ENCODE assay signal across 12 cellular contexts in genomic region chr9:70081120-70081495, GRCh38. TPM values are rescaled to one million over a fixed set of nuclear protein-coding genes. Genes with fewer than 3 reads are reported as not detected.
DNase-seq lines count a peak whose midpoint lies in the region; ATAC-seq and TF ChIP-seq lines count a peak whose summit lies in the region.
"Had no signal": no experiment of that assay in that cellular context is flagged by ENCODE, and none has a peak within 500 bp of the region (broad histone marks: within the 10 kb centered on the region; RNA-seq: fewer than 3 reads in every experiment).

No MANE protein-coding gene starts in this region.

- TF ChIP-seq CTCF in BJ (IDR thresholded peaks at IDR 0.05; ENCODE audit: insufficient read depth, low read depth, low read length) (no peak), epithelial cell of esophagus (IDR thresholded peaks at IDR 0.05; ENCODE audit: insufficient read depth, low read depth, low read length, missing control alignments) (no peak), osteocyte (IDR thresholded peaks at IDR 0.05) (no peak), BE2C (IDR thresholded peaks at IDR 0.05; ENCODE audit: low read depth, low read length) (no peak), WTC11 (IDR thresholded peaks at IDR 0.05) (no peak)

- no peaks in the 10 kb centered on the region for H3K9me3 ChIP-seq in BE2C

- H3K27me3 Mint-ChIP-seq in osteocyte (ENCODE audit: unreplicated experiment) (no peaks in the 10 kb centered on the region), WTC11 (ENCODE audit: low read depth) (no peaks in the 10 kb centered on the region)

- ATAC-seq in HG02973 (IDR thresholded peaks at IDR 0.05; ENCODE audit: unreplicated experiment) (no peak), WTC11 (no peak)
- ATAC-seq: stimulated activated effector memory CD8-positive, alpha-beta T cell treated with anti-CD3 and anti-CD28 coated beads, Interleukin-12 subunit alpha, Interleukin-12 subunit beta, amount 100 ng/mL, for 72 hours had no signal

- H3K9me3 Mint-ChIP-seq in osteocyte (ENCODE audit: unreplicated experiment) (no peaks in the 10 kb centered on the region), WTC11 (no peaks in the 10 kb centered on the region)
- H3K9me3 Mint-ChIP-seq: stimulated activated effector memory CD8-positive, alpha-beta T cell treated with anti-CD3 and anti-CD28 coated beads, Interleukin-12 subunit alpha, Interleukin-12 subunit beta, amount 100 ng/mL, for 72 hours had no signal

- H3K4me1 Mint-ChIP-seq in osteocyte (ENCODE audit: unreplicated experiment) (peaks cover 28% of the 10 kb centered on the region), WTC11 (peaks cover 32% of the 10 kb centered on the region)
- H3K4me1 Mint-ChIP-seq: CD4-positive, CD25-positive, alpha-beta regulatory T cell; stimulated activated effector memory CD8-positive, alpha-beta T cell treated with anti-CD3 and anti-CD28 coated beads, Interleukin-12 subunit alpha, Interleukin-12 subunit beta, amount 100 ng/mL, for 72 hours had no signal

- peak overlapping the region; percentile 4 for H3K27ac Mint-ChIP-seq in osteocyte (ENCODE audit: unreplicated experiment)
- H3K27ac Mint-ChIP-seq in WTC11 = no peak overlapping the region; the same call in 1 of the 2 replicates
- H3K27ac Mint-ChIP-seq: CD4-positive, CD25-positive, alpha-beta regulatory T cell; stimulated activated effector memory CD8-positive, alpha-beta T cell treated with anti-CD3 and anti-CD28 coated beads, Interleukin-12 subunit alpha, Interleukin-12 subunit beta, amount 100 ng/mL, for 72 hours had no signal

- H3K36me3 Mint-ChIP-seq in osteocyte (ENCODE audit: unreplicated experiment) (no peaks in the 10 kb centered on the region), WTC11 (no peaks in the 10 kb centered on the region)
- H3K36me3 Mint-ChIP-seq: CD4-positive, CD25-positive, alpha-beta regulatory T cell; stimulated activated effector memory CD8-positive, alpha-beta T cell treated with anti-CD3 and anti-CD28 coated beads, Interleukin-12 subunit alpha, Interleukin-12 subunit beta, amount 100 ng/mL, for 72 hours had no signal

- no peak overlapping the region for H3K4me3 ChIP-seq in BJ (ENCODE audit: low read depth, low read length)
- H3K4me3 ChIP-seq in epithelial cell of esophagus (ENCODE audit: low read length) = no peak overlapping the region
- H3K4me3 ChIP-seq in BE2C (ENCODE audit: low read depth, low read length) = no peak overlapping the region
- H3K4me3 ChIP-seq: hepatocyte had no signal

- POLR2A ChIA-PET in BJ (lab: Charles Lee) (no interaction called here), WTC11 (lab: Charles Lee) (no interaction called here)

- peak; percentile 41 for DNase-seq in BJ (ENCODE audit: low read depth)
- peak; percentile 44 for DNase-seq in MV-4-11 (lab: John Stamatoyannopoulos, UW)
- peak; percentile 28 for DNase-seq in epithelial cell of esophagus (ENCODE audit: low read depth)
- no peak for DNase-seq in osteocyte (ENCODE audit: extremely low spot score, unreplicated experiment)
- DNase-seq in NCI-H1436 treated with DMSO at 0.1 percent for 48 hours (lab: John Stamatoyannopoulos, UW) = no peak
- no peak for DNase-seq in BE2C
- DNase-seq in WTC11 (ENCODE audit: low spot score) = no peak
- DNase-seq: activated CD4-positive, alpha-beta T cell treated with anti-CD3 and anti-CD28 coated beads for 4 hours; CD4-positive, CD25-positive, alpha-beta regulatory T cell had no signal

- H3K4me3 Mint-ChIP-seq in osteocyte (ENCODE audit: unreplicated experiment) = no peak overlapping the region
- no peak overlapping the region for H3K4me3 Mint-ChIP-seq in WTC11
- H3K4me3 Mint-ChIP-seq: stimulated activated effector memory CD8-positive, alpha-beta T cell treated with anti-CD3 and anti-CD28 coated beads, Interleukin-12 subunit alpha, Interleukin-12 subunit beta, amount 100 ng/mL, for 72 hours had no signal

- CTCF ChIA-PET in BJ (lab: Yijun Ruan, JAX) = interaction anchor here (0.8 to 1.4 kb wide), 4 partner anchors 8 to 32 kb away, joined by 3 to 6 read pairs (median 4); no protein-coding TSS in a partner anchor
- CTCF ChIA-PET in WTC11 (lab: Charles Lee) = interaction anchor here (1.6 to 3.7 kb wide), 2 partner anchors 30 to 32 kb away, joined by 6 to 18 read pairs; no protein-coding TSS in a partner anchor

- peaks cover under 1% of the 10 kb centered on the region for H3K4me1 ChIP-seq in BE2C

- no peaks in the 10 kb centered on the region for H3K27me3 ChIP-seq in BJ (ENCODE audit: control insufficient read depth, insufficient read depth, low read length)
- H3K27me3 ChIP-seq in BE2C = no peaks in the 10 kb centered on the region; the same call in 1 of the 2 replicates
- H3K27me3 ChIP-seq: hepatocyte had no signal

- H3K36me3 ChIP-seq in BJ (ENCODE audit: control insufficient read depth, insufficient read depth, low read length) = no peaks in the 10 kb centered on the region
- no peaks in the 10 kb centered on the region for H3K36me3 ChIP-seq in BE2C

TF ChIP-seq in WTC11, 78 proteins besides CTCF, POLR2A, EP300 and RAD21:
- TF ChIP-seq ZNF396 (CRISPR knock-in tag; IDR thresholded peaks at IDR 0.05; ENCODE audit: borderline replicate concordance) = no peak
- no peak for TF ChIP-seq TCF7 (CRISPR knock-in tag; IDR thresholded peaks at IDR 0.05; ENCODE audit: low read depth)
- TF ChIP-seq NR1H2 (CRISPR knock-in tag; IDR thresholded peaks at IDR 0.05) = no peak
- TF ChIP-seq FOXP1 (CRISPR knock-in tag; IDR thresholded peaks at IDR 0.05; ENCODE audit: borderline replicate concordance) = no peak
TF ChIP-seq in WTC11: peak in this region for 0.

RNA-seq across cellular contexts. Expression of gene MAMDC2, which starts 37.5 kb away (rescaled TPM):
- polyA plus RNA-seq in BJ (2011; rRNA removed) = 28.0 and 35.8 TPM in 2 replicates
- polyA minus RNA-seq in BJ (2011; rRNA and poly(A)+ RNA removed) = 13.0 and 19.5 TPM in 2 replicates
- 11.3 and 11.8 TPM in 2 replicates for total RNA-seq in osteocyte
- not detected for polyA plus RNA-seq in BE2C (2012; ENCODE audit: insufficient read depth, insufficient read length, low read depth)
- 6.0 to 6.3 TPM (median 6.3 TPM) in 3 replicates for total RNA-seq in WTC11 (2021)
- polyA plus RNA-seq: CD4-positive, CD25-positive, alpha-beta regulatory T cell had no signal

Comparison
In these comparisons a context has a peak if more than half of its experiments do, and no peak if none do; other contexts are left out.
1. DNase-seq: peak in BJ (single experiment), MV-4-11 (single experiment) and epithelial cell of esophagus (single experiment); none in osteocyte (single experiment), NCI-H1436 treated with DMSO at 0.1 percent for 48 hours (single experiment), BE2C (single experiment) and WTC11 (single experiment).